ENCODE assay signal across 8 cellular contexts in genomic region chr3:25782636-25782937, GRCh38. TPM values are rescaled to one million over a fixed set of nuclear protein-coding genes. Genes with fewer than 3 reads are reported as not detected.
A peak's percentile ranks its signal among the peaks of the same experiment; 100 is the strongest.
DNase-seq lines count a peak whose midpoint lies in the region; ATAC-seq and TF ChIP-seq lines count a peak whose summit lies in the region.

No MANE protein-coding gene starts in this region.

- peaks cover 11% of the 10 kb centered on the region for H3K36me3 Mint-ChIP-seq in CD4-positive, CD25-positive, alpha-beta regulatory T cell
- H3K36me3 Mint-ChIP-seq in endothelial cell (ENCODE audit: low read depth, unreplicated experiment): peaks cover 8% of the 10 kb centered on the region

- peak overlapping the region; percentile 92 to 96 (median 94) for H3K4me3 Mint-ChIP-seq in CD4-positive, CD25-positive, alpha-beta regulatory T cell
- peak overlapping the region; percentile 95 for H3K4me3 Mint-ChIP-seq in endothelial cell (ENCODE audit: unreplicated experiment)

- H4K20me1 ChIP-seq in OCI-LY3 (ENCODE audit: insufficient read depth, low read length): peaks cover 40% of the 10 kb centered on the region

- peaks cover 41% of the 10 kb centered on the region for H3K79me2 ChIP-seq in OCI-LY3 (ENCODE audit: low read length)

- peaks cover 9% of the 10 kb centered on the region for H3K36me3 ChIP-seq in CD4-positive, CD25-positive, alpha-beta regulatory T cell (ENCODE audit: control insufficient read depth, insufficient read depth, low read length)
- H3K36me3 ChIP-seq in OCI-LY3 (replicated peaks; ENCODE audit: low read depth, low read length): peaks cover 25% of the 10 kb centered on the region
- peaks cover 8% of the 10 kb centered on the region for H3K36me3 ChIP-seq in neutrophil

- peak overlapping the region; percentile 88 for H3K4me2 ChIP-seq in OCI-LY3 (ENCODE audit: low read length)

- DNase-seq in CD4-positive, CD25-positive, alpha-beta regulatory T cell: no peak
- no peak for DNase-seq in endothelial cell (ENCODE audit: low spot score)
- no peak for DNase-seq in central memory CD4-positive, alpha-beta T cell

- H3K9me3 Mint-ChIP-seq in CD4-positive, CD25-positive, alpha-beta regulatory T cell: no peaks in the 10 kb centered on the region
- no peaks in the 10 kb centered on the region for H3K9me3 Mint-ChIP-seq in endothelial cell (ENCODE audit: unreplicated experiment)

- H3K27ac ChIP-seq in CD4-positive, CD25-positive, alpha-beta regulatory T cell (ENCODE audit: insufficient read depth, low read length, poor library complexity, severe bottlenecking): peak overlapping the region; percentile 88
- H3K27ac ChIP-seq in OCI-LY3 (ENCODE audit: low read length) (peak overlapping the region; percentile 82), neutrophil (peak overlapping the region; percentile 98)

- H3K4me1 Mint-ChIP-seq in CD4-positive, CD25-positive, alpha-beta regulatory T cell: peaks cover 26 to 53% (median 41%) of the 10 kb centered on the region in 4 donors
- peaks cover 15% of the 10 kb centered on the region for H3K4me1 Mint-ChIP-seq in endothelial cell (ENCODE audit: unreplicated experiment)

- TF ChIP-seq CTCF in OCI-LY3 (IDR thresholded peaks at IDR 0.05; ENCODE audit: low read depth, low read length) (no peak), endothelial cell (IDR thresholded peaks at IDR 0.05; ENCODE audit: unreplicated experiment) (no peak), neutrophil (IDR thresholded peaks at IDR 0.05) (no peak)

- peak overlapping the region; percentile 91 for H3K9ac ChIP-seq in OCI-LY3 (ENCODE audit: low read length)

- no peaks in the 10 kb centered on the region for H3K9me3 ChIP-seq in CD4-positive, CD25-positive, alpha-beta regulatory T cell (ENCODE audit: control insufficient read depth in 2 of 2, low read length in 2 of 2)
- no peaks in the 10 kb centered on the region for H3K9me3 ChIP-seq in OCI-LY3 (ENCODE audit: insufficient read depth, low read length)
- no peaks in the 10 kb centered on the region for H3K9me3 ChIP-seq in neutrophil

- no peaks in the 10 kb centered on the region for H3K27me3 Mint-ChIP-seq in CD4-positive, CD25-positive, alpha-beta regulatory T cell
- H3K27me3 Mint-ChIP-seq in endothelial cell (ENCODE audit: unreplicated experiment): peaks cover 4% of the 10 kb centered on the region

- no peaks in the 10 kb centered on the region for H3K27me3 ChIP-seq in CD4-positive, CD25-positive, alpha-beta regulatory T cell (ENCODE audit: control insufficient read depth, insufficient read depth, low read length)
- H3K27me3 ChIP-seq in OCI-LY3 (ENCODE audit: low read depth, low read length): no peaks in the 10 kb centered on the region
- H3K27me3 ChIP-seq in neutrophil: no peaks in the 10 kb centered on the region

- H2AFZ ChIP-seq in OCI-LY3 (ENCODE audit: low read depth, low read length): no peak overlapping the region

- peaks cover 33% of the 10 kb centered on the region for H3K4me1 ChIP-seq in CD4-positive, CD25-positive, alpha-beta regulatory T cell (ENCODE audit: control insufficient read depth, insufficient read depth, low read length, poor library complexity, severe bottlenecking)
- H3K4me1 ChIP-seq in OCI-LY3 (ENCODE audit: low read length): peaks cover 39% of the 10 kb centered on the region
- peaks cover 30 to 31% of the 10 kb centered on the region in 2 experiments for H3K4me1 ChIP-seq in neutrophil (ENCODE audit: control insufficient read depth in 1 of 2, insufficient read depth in 1 of 2, low read depth in 1 of 2, low read length in 1 of 2)

- H3K27ac Mint-ChIP-seq in CD4-positive, CD25-positive, alpha-beta regulatory T cell: peak overlapping the region; percentile 84 to 93 (median 88)
- peak overlapping the region; percentile 52 for H3K27ac Mint-ChIP-seq in endothelial cell (ENCODE audit: unreplicated experiment)

- peak overlapping the region; percentile 92 for H3K4me3 ChIP-seq in CD4-positive, CD25-positive, alpha-beta regulatory T cell (ENCODE audit: low read depth, low read length)
- peak overlapping the region; percentile 80 for H3K4me3 ChIP-seq in OCI-LY3 (ENCODE audit: low read length)
- peak overlapping the region; percentile 85 to 95 for H3K4me3 ChIP-seq in neutrophil (ENCODE audit: low read depth in 1 of 2, low read length in 1 of 2)

- no peak for ATAC-seq in CD4-positive, CD25-positive, alpha-beta regulatory T cell (ENCODE audit: low read depth in 2 of 2)
- ATAC-seq in HG02798 (IDR thresholded peaks at IDR 0.05; ENCODE audit: poor library complexity, unreplicated experiment): no peak
- no peak for ATAC-seq in HG03095 (IDR thresholded peaks at IDR 0.05; ENCODE audit: unreplicated experiment)
- no peak for ATAC-seq in HG02870 (IDR thresholded peaks at IDR 0.05; ENCODE audit: unreplicated experiment)

RNA-seq across cellular contexts. Expression of gene NGLY1, which starts 0.7 kb away (rescaled TPM):
- 71.7 TPM for total RNA-seq in CD4-positive, CD25-positive, alpha-beta regulatory T cell
- 10 to 100 TPM; 36.8 to 45.0 (median 41.5) TPM for polyA plus RNA-seq in CD4-positive, CD25-positive, alpha-beta regulatory T cell
- total RNA-seq in endothelial cell (ENCODE audit: unreplicated experiment): 22.8 TPM

RNA-seq across cellular contexts. Expression of gene OXSM, which starts 7.3 kb away (rescaled TPM):
- 6.6 TPM for total RNA-seq in CD4-positive, CD25-positive, alpha-beta regulatory T cell
- 10 to 100 TPM in 3 of 4 donors, 1 to 10 TPM in 1; 9.0 to 17.4 (median 15.5) TPM for polyA plus RNA-seq in CD4-positive, CD25-positive, alpha-beta regulatory T cell
- total RNA-seq in endothelial cell (ENCODE audit: unreplicated experiment): 11.4 TPM
